In genomic region chr2:191265311-191266170, GRCh38 we compare ENCODE assay signal across 11 cellular contexts. TPM values are rescaled to one million over a fixed set of nuclear protein-coding genes. Genes with fewer than 3 reads are reported as not detected.
DNase-seq lines count a peak whose midpoint lies in the region; ATAC-seq and TF ChIP-seq lines count a peak whose summit lies in the region.
"Had no signal": no experiment of that assay in that cellular context is flagged by ENCODE, and none has a peak within 500 bp of the region (broad histone marks: within the 10 kb centered on the region; RNA-seq: fewer than 3 reads in every experiment).

No MANE protein-coding gene starts in this region.

- peak overlapping the region in 2 of 4 donors; percentile 5 to 32 for H3K27ac ChIP-seq in gastrocnemius medialis

- TF ChIP-seq CTCF in astrocyte of the spinal cord (IDR thresholded peaks at IDR 0.05; ENCODE audit: low read depth, low read length) (no peak), gastrocnemius medialis (IDR thresholded peaks at IDR 0.05 in 4 of 5, conservative IDR thresholded peaks at IDR 0.05 in 1 of 5) (no peak)

- in situ Hi-C loops in astrocyte of the spinal cord (cut with HindIII; ENCODE audit: low sequenced_read_pairs) = no loop called here
- in situ Hi-C loops in gastrocnemius medialis (cut with MboI; ENCODE audit: low sequenced_read_pairs in 4 of 4) = no loop called here

- DNase-seq in ELR (ENCODE audit: low read depth) = peak; percentile 64
- peak; percentile 79 for DNase-seq in astrocyte of the spinal cord (ENCODE audit: low read depth, low spot score)
- DNase-seq in left ventricle myocardium superior = no peak
- no peak for DNase-seq in gastrocnemius medialis
- no peak for DNase-seq in activated CD4-positive, alpha-beta T cell treated with anti-CD3 and anti-CD28 coated beads, Interleukin-2, amount 50 U/mL, for 4 hours
- no peak for DNase-seq in Ammon's horn (ENCODE audit: low spot score)
- DNase-seq in KG1 (lab: John Stamatoyannopoulos, UW) = no peak
- DNase-seq: DMS53; naive thymus-derived CD4-positive, alpha-beta T cell; T-helper 1 cell had no signal

- H3K27me3 ChIP-seq in gastrocnemius medialis = no peaks in the 10 kb centered on the region

- H3K36me3 ChIP-seq in gastrocnemius medialis = no peaks in the 10 kb centered on the region

- intact Hi-C loops in left ventricle myocardium superior (cut with micrococcal nuclease) = no loop called here
- intact Hi-C loops in gastrocnemius medialis (cut with DNase I; ENCODE audit: low total_unique reads) = no loop called here

- H3K9me3 ChIP-seq in gastrocnemius medialis = no peaks in the 10 kb centered on the region

- no peak for TF ChIP-seq POLR2A in gastrocnemius medialis (IDR thresholded peaks at IDR 0.05)

- H3K4me1 ChIP-seq in gastrocnemius medialis = peaks cover 0 to 7% of the 10 kb centered on the region in 2 donors

- ATAC-seq in left ventricle myocardium superior (peak; percentile 63), gastrocnemius medialis (peak; percentile 16 to 18), HG02798 (IDR thresholded peaks at IDR 0.05; ENCODE audit: poor library complexity, unreplicated experiment) (no peak)
- ATAC-seq: naive thymus-derived CD4-positive, alpha-beta T cell had no signal

- H3K4me3 ChIP-seq in astrocyte of the spinal cord (ENCODE audit: low read depth, low read length) (no peak overlapping the region), gastrocnemius medialis (peak overlapping the region in 1 of 4 donors; percentile 19)

RNA-seq across cellular contexts. Expression of gene MYO1B, which starts 20.3 kb away (rescaled TPM):
- total RNA-seq in left ventricle myocardium superior = 16.0 TPM
- 10 to 100 TPM in 2 of 4 donors, 1 to 10 TPM in 2; 7.0 to 10.8 (median 10.0) TPM for total RNA-seq in gastrocnemius medialis

Comparison
In these comparisons a context has a peak if more than half of its experiments do, and no peak if none do; other contexts are left out.
1. DNase-seq: peak in ELR (single experiment) and astrocyte of the spinal cord (single experiment); none in left ventricle myocardium superior (single experiment), gastrocnemius medialis (0 of 2), activated CD4-positive, alpha-beta T cell treated with anti-CD3 and anti-CD28 coated beads, Interleukin-2, amount 50 U/mL, for 4 hours (0 of 2), Ammon's horn (single experiment) and KG1 (single experiment).